In the genomic region with DNA sequence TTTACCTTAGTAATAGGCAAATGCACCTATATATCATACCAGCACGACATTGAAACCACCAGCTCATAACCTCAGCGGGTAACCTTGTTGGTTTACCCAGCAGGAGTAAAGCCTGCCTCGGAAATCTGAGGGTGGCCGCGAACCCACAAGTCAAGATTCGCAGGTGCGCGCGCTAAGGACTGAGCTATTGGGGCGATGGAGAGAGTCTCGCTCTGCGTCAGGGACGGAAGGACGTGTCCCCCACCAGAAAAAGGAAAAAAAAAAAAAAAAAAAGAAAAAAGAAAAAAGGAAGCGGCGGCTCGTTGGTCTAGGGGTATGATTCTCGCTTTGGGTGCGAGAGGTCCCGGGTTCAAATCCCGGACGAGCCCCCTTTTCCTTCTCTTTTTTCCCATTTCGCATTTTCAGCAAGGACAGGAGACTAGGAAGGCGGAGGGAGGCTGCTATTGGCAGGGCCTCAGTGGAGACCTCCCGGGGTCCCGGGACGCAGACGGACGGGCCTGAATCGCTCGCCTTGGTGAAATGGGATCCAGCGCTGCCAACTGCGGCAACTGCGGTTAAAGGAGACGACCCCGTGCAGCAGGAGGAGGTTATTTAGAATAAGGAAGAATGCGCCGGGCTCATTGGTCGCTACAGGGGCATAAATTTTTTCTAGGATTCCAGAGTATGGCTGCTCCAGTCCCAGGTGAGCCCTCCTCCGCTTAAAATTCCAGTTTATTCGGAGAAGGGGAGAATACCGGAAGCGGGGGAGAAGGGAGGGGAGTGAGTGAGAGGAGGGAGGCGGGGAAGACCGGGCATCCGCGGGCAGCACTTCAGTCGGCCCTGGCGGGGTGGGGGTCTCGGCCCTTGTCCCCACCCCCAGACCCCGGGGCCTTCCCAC, we compare ENCODE assay signal across 9 cellular contexts. TPM values are rescaled to one million over a fixed set of nuclear protein-coding genes. Genes with fewer than 3 reads are reported as not detected.
DNase-seq lines count a peak whose midpoint lies in the region; ATAC-seq, FAIRE-seq and TF ChIP-seq lines count a peak whose summit lies in the region.
"Had no signal": no experiment of that assay in that cellular context is flagged by ENCODE, and none has a peak within 500 bp of the region (broad histone marks: within the 10 kb centered on the region; RNA-seq: fewer than 3 reads in every experiment).

A gene (plus strand): TSS at position 407 of the 877 bp plus-strand sequence.

- ATAC-seq in HCT116 (peak; percentile 68), K562 (peak; percentile 3), lower lobe of right lung (peak in 1 of 2 donors; percentile 13), HG02763 (IDR thresholded peaks at IDR 0.05; ENCODE audit: unreplicated experiment) (no peak), HG02938 (IDR thresholded peaks at IDR 0.05; ENCODE audit: unreplicated experiment) (no peak)

- intact Hi-C loops in HCT116 (cut with micrococcal nuclease), result loop anchor here (5.0 kb wide), 2 partner anchors 36 to 269 kb away; no protein-coding TSS in a partner anchor
- intact Hi-C loops in K562 (cut with micrococcal nuclease), result loop anchor here (5.0 to 10.0 kb wide), 2 partner anchors 269 to 317 kb away; a partner anchor contains a TSS
- intact Hi-C loops in lower lobe of right lung (cut with DNase I), result no loop called here

- in situ Hi-C loops in K562 (cut with MboI), result no loop called here

- H3K9ac ChIP-seq in HCT116 (ENCODE audit: low read length), result no peak within 1 kb of the TSS
- peak within 1 kb of the TSS; percentile 63 to 95 for H3K9ac ChIP-seq in K562 (ENCODE audit: insufficient read depth in 1 of 2, low read depth in 2 of 2, low read length in 2 of 2)

- peaks cover 11 to 43% of the 10 kb centered on the region in 2 experiments; a peak in 3 of 4 replicates for H3K4me1 ChIP-seq in HCT116 (ENCODE audit: control insufficient read depth in 1 of 2, insufficient read depth in 2 of 2, low read length in 2 of 2)
- peaks cover 23 to 58% of the 10 kb centered on the region in 2 experiments for H3K4me1 ChIP-seq in K562 (replicated peaks in 1 of 2; ENCODE audit: control insufficient read depth in 2 of 2, insufficient read depth in 2 of 2, low read length in 2 of 2)
- peaks cover 25% of the 10 kb centered on the region for H3K4me1 ChIP-seq in lower lobe of right lung

- H3K79me2 ChIP-seq in HCT116 (ENCODE audit: insufficient read depth, low read length) (no peaks in the 10 kb centered on the region), K562 (ENCODE audit: control insufficient read depth, insufficient read depth, low read length) (no peaks in the 10 kb centered on the region)

- no peak for TF ChIP-seq CTCF in AG10803 (conservative IDR thresholded peaks at IDR 0.05; ENCODE audit: low read length)
- TF ChIP-seq CTCF in HCT116 (IDR thresholded peaks at IDR 0.05 in 2 of 3, conservative IDR thresholded peaks at IDR 0.05 in 1 of 3; ENCODE audit: borderline replicate concordance in 1 of 3, insufficient read depth in 1 of 3, low read depth in 2 of 3, low read length in 2 of 3), result no peak
- no peak for TF ChIP-seq CTCF in K562 (IDR thresholded peaks at IDR 0.05 in 2 of 3, conservative IDR thresholded peaks at IDR 0.05 in 1 of 3; ENCODE audit: insufficient read depth in 2 of 3, low read depth in 1 of 3, low read length in 3 of 3)
- TF ChIP-seq CTCF in lower lobe of right lung (IDR thresholded peaks at IDR 0.05), result no peak

- H3K9me1 ChIP-seq in K562 (ENCODE audit: control insufficient read depth, insufficient read depth, low read length), result no peaks in the 10 kb centered on the region

- H3K4me3 ChIP-seq in AG10803 (ENCODE audit: low read length) (peak within 1 kb of the TSS; percentile 67), HCT116 (replicated peaks in 1 of 2; ENCODE audit: low read depth in 1 of 2, low read length in 2 of 2) (no peak within 1 kb of the TSS), K562 (peak within 1 kb of the TSS; percentile 55), lower lobe of right lung (peak within 1 kb of the TSS; percentile 23)

- FAIRE-seq in K562 (lab: Jason Lieb, UNC), result peak; percentile 88
- FAIRE-seq: pancreas had no signal

- under 1% methylated on average over 31 of the region's 51 CpGs for WGBS in K562 (ENCODE audit: insufficient coverage, low coverage, missing lambda C conversion rate)

- H3K27me3 ChIP-seq in HCT116 (ENCODE audit: insufficient read depth, low read length) (no peaks in the 10 kb centered on the region), K562 (ENCODE audit: control insufficient read depth in 2 of 2, insufficient read depth in 2 of 2, low read length in 2 of 2) (no peaks in the 10 kb centered on the region), lower lobe of right lung (ENCODE audit: low read depth) (peaks cover 100% of the 10 kb centered on the region)

- H2AFZ ChIP-seq in HCT116 (ENCODE audit: low read depth, low read length, poor library complexity, severe bottlenecking), result no peak within 1 kb of the TSS
- peak within 1 kb of the TSS; percentile 98 for H2AFZ ChIP-seq in K562 (ENCODE audit: low read depth, low read length)

- H3K27ac ChIP-seq in HCT116 (ENCODE audit: low read depth, low read length) (peak within 1 kb of the TSS; percentile 4; the same call in 1 of the 2 replicates), K562 (ENCODE audit: extremely low read depth, low read depth, low read length) (peak within 1 kb of the TSS; percentile 70), lower lobe of right lung (no peak within 1 kb of the TSS)
- H3K27ac ChIP-seq: pancreas had no signal

- BruUV-seq in HCT116 (replicated peaks; lab: Mats Ljungman, UMichigan), result no TSS peak
- no TSS peak for BruUV-seq in K562 (replicated peaks; lab: Mats Ljungman, UMichigan)

- H4K20me1 ChIP-seq in HCT116 (ENCODE audit: insufficient read depth), result no peaks in the 10 kb centered on the region
- H4K20me1 ChIP-seq in K562 (replicated peaks; ENCODE audit: control insufficient read depth, insufficient read depth, low read length), result no peaks in the 10 kb centered on the region

- RAD21 ChIA-PET in HCT116 (lab: Charles Lee; ENCODE audit: low non-redundant PET in 1 of 2, low total read pairs in 2 of 2, uncharacterized antibody in 2 of 2, unreplicated experiment in 2 of 2), result interaction anchor here in 1 of 2 experiments (0.6 to 1.0 kb wide), 2 partner anchors 16 to 17 kb away, joined by 3 read pairs; no protein-coding TSS in a partner anchor

- TF ChIP-seq POLR2A in HCT116 (IDR thresholded peaks at IDR 0.05; ENCODE audit: borderline replicate concordance, extremely low read depth, insufficient read depth, insufficient read length) (no peak), K562 (conservative IDR thresholded peaks at IDR 0.05) (no peak)

- no peaks in the 10 kb centered on the region; a peak in 1 of 4 replicates for H3K9me3 ChIP-seq in HCT116 (ENCODE audit: control insufficient read depth in 1 of 2, insufficient read depth in 1 of 2, low read depth in 1 of 2, low read length in 2 of 2)
- H3K9me3 ChIP-seq in K562 (replicated peaks; ENCODE audit: control insufficient read depth, insufficient read depth, low read depth, low read length), result no peaks in the 10 kb centered on the region
- no peaks in the 10 kb centered on the region for H3K9me3 ChIP-seq in lower lobe of right lung
- H3K9me3 ChIP-seq: pancreas had no signal

- TF ChIP-seq RAD21 in HCT116 (IDR thresholded peaks at IDR 0.05; ENCODE audit: low read depth) (no peak), K562 (CRISPR knock-in tag; conservative IDR thresholded peaks at IDR 0.05 in 1 of 2, IDR thresholded peaks at IDR 0.05 in 1 of 2) (no peak)

- H3K4me2 ChIP-seq in HCT116 (ENCODE audit: low read length), result peak within 1 kb of the TSS; percentile 41
- H3K4me2 ChIP-seq in K562 (ENCODE audit: insufficient read depth, low read length), result peak within 1 kb of the TSS; percentile 99

- CTCF ChIA-PET in HCT116 (lab: Charles Lee), result interaction anchor here (1.1 to 2.0 kb wide), 4 partner anchors 16 to 58 kb away, joined by 3 to 8 read pairs (median 6); no protein-coding TSS in a partner anchor
- CTCF ChIA-PET in K562 (lab: Yijun Ruan, JAX; ENCODE audit: low intra/inter-chr PET ratio), result no interaction called here

- peak; percentile 59 for DNase-seq in AG10803 (ENCODE audit: low read depth)
- peak; percentile 81 for DNase-seq in HCT116 (ENCODE audit: low read depth, low spot score)
- DNase-seq in SK-N-DZ (ENCODE audit: low spot score), result peak; percentile 68
- DNase-seq in K562 (ENCODE audit: extremely low read depth in 1 of 4, low spot score in 3 of 4), result peak in 3 of 4 experiments; percentile 36 to 83 (median 49)
- DNase-seq in lower lobe of right lung, result no peak
- DNase-seq in NAMALWA (ENCODE audit: low spot score), result no peak
- DNase-seq: pancreas had no signal

- no peaks in the 10 kb centered on the region for H3K9me2 ChIP-seq in HCT116 (ENCODE audit: insufficient read depth)

- no peak for TF ChIP-seq EP300 in K562 (IDR thresholded peaks at IDR 0.05; ENCODE audit: low read length)

- POLR2A ChIA-PET in HCT116 (lab: Charles Lee), result interaction anchor here (1.0 to 1.6 kb wide), 4 partner anchors 16 to 37 kb away, joined by 3 to 8 read pairs (median 4); no protein-coding TSS in a partner anchor
- POLR2A ChIA-PET in K562 (lab: Yijun Ruan, JAX), result interaction anchor here (0.6 kb wide), 2 partner anchors 59 to 319 kb away, joined by 3 to 4 read pairs; no protein-coding TSS in a partner anchor

- H3K36me3 ChIP-seq in HCT116 (ENCODE audit: control insufficient read depth in 1 of 2, insufficient read depth in 2 of 2, low read length in 2 of 2) (no peaks in the 10 kb centered on the region), K562 (ENCODE audit: control insufficient read depth, insufficient read depth, low read length) (no peaks in the 10 kb centered on the region), lower lobe of right lung (no peaks in the 10 kb centered on the region)
- H3K36me3 ChIP-seq: pancreas had no signal

RNA-seq across cellular contexts. Expression of the gene that starts here (rescaled TPM):
- total RNA-seq in HCT116 (2021; ENCODE audit: unreplicated experiment) (not detected), K562 (2014; rRNA removed) (0.45 TPM in 1 of 2 replicates, not detected in the other), K562 (2014; rRNA removed; fragmentation: Illumina TruSeq; extraction: Trizol) (0.15 and 0.54 TPM in 2 replicates), K562 (2015; rRNA removed; fragmentation: Illumina TruSeq; extraction: Trizol) (0.23 TPM in 1 of 2 replicates, not detected in the other), K562 (2021) (0.22 TPM in 1 of 2 replicates, not detected in the other), lower lobe of right lung (not detected)
- polyA plus RNA-seq in HCT116 (2012), result 0.07 TPM in 1 of 2 replicates, not detected in the other
- not detected in 2 replicates for polyA plus RNA-seq in SK-N-DZ (2014; cell fraction: cytosol; rRNA removed)
- polyA plus RNA-seq in SK-N-DZ (2014; cell fraction: nucleus; rRNA removed), result not detected in 2 replicates
- 0.81 and 1.4 TPM in 2 replicates for total RNA-seq in K562 (2011; cell fraction: chromatin; rRNA removed; ENCODE audit: low replicate concordance)
- total RNA-seq in K562 (2011; cell fraction: nucleolus; rRNA removed), result 1.3 and 1.8 TPM in 2 replicates
- 0.73 and 2.6 TPM in 2 replicates for total RNA-seq in K562 (2011; cell fraction: nucleoplasm; rRNA removed)
- polyA plus RNA-seq in K562 (2011; rRNA removed) (0.46 TPM in 2 replicates), K562 (2014; fragmentation: Illumina TruSeq; extraction: Trizol) (0.30 and 0.61 TPM in 2 replicates), K562 (2014; fragmentation: Nextera tagmentation; extraction: Ambion mirVana) (not detected), K562 (2014; rRNA removed) (0.12 and 0.25 TPM in 2 replicates)
- 1.1 and 1.3 TPM in 2 replicates for polyA plus RNA-seq in K562 (2011; cell fraction: cytosol; rRNA removed)
- polyA plus RNA-seq in K562 (2011; cell fraction: nucleus; rRNA removed), result 0.57 and 1.0 TPM in 2 replicates
- polyA plus RNA-seq in K562 (2012), result 0.08 and 0.11 TPM in 2 replicates
- polyA minus RNA-seq in K562 (2011; rRNA and poly(A)+ RNA removed), result 0.84 and 2.9 TPM in 2 replicates
- polyA minus RNA-seq in K562 (2011; cell fraction: cytosol; rRNA and poly(A)+ RNA removed), result 2.0 TPM in 1 of 2 replicates, not detected in the other
- polyA minus RNA-seq in K562 (2011; cell fraction: nucleus; rRNA and poly(A)+ RNA removed), result 0.44 TPM in 1 of 2 replicates, not detected in the other
- total RNA-seq: pancreas had no signal
- polyA plus RNA-seq: pancreas had no signal

Comparison
In these comparisons a context has a peak if more than half of its experiments do, and no peak if none do; other contexts are left out.
1. Peak in DNase-seq, ATAC-seq, H3K27ac ChIP-seq and H3K4me2 ChIP-seq in HCT116; RNA of the gene not detected or under 1 TPM.
2. DNase-seq: peak in AG10803 (single experiment), SK-N-DZ (single experiment) and K562 (3 of 4); none in lower lobe of right lung (single experiment) and NAMALWA (single experiment).
3. H3K4me3 ChIP-seq: peak in AG10803 (single experiment), K562 (single experiment) and lower lobe of right lung (single experiment); none in HCT116 (0 of 2).